In the genomic region with DNA sequence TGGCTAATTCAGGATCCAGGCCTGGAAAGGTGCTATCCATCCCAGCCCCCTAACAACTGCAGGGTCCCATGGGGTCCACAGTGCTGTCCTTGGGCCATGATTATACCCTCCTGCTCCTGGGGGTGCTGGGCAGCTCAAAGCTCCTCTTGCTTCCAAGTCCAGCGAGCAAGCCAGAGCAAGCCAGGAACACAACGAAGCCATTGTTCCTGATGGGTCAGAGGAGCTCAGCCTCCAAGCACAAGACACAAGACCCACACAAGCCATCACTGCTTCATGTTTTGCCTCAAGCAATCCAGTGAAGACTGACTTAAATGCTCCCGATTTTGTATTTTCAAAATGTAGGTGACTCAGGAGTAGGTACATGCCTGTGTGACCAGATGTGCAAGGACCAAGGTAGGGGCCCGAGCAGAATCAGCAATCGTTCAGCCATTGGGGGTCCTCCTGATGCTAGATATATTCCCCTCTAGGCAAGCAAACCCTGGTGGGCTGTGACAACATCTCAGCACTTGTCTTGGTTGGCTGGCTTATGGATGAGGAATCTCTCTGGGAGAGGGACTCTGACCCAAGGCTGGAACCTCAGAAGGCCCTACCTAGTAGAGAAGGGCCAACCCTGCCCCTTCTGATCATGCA, we compare ENCODE assay signal across 18 cellular contexts.
DNase-seq lines count a peak whose midpoint lies in the region; ATAC-seq and TF ChIP-seq lines count a peak whose summit lies in the region.
"Had no signal": no experiment of that assay in that cellular context is flagged by ENCODE, and none has a peak within 500 bp of the region (broad histone marks: within the 10 kb centered on the region; RNA-seq: fewer than 3 reads in every experiment).

No MANE protein-coding gene starts in this region.

- no peak for ATAC-seq in heart left ventricle
- ATAC-seq in Right ventricle myocardium superior (ENCODE audit: poor library complexity) = no peak
- ATAC-seq: activated CD4-positive, alpha-beta T cell treated with anti-CD3 and anti-CD28 coated beads for 36 hours had no signal

- intact Hi-C loops in heart left ventricle (cut with DNase I) (loop anchor here in 1 of 10 donors (10.0 kb wide), 1 partner anchor 67 kb away; no protein-coding TSS in a partner anchor), Right ventricle myocardium superior (cut with DNase I) (loop anchor here (5.0 kb wide), 1 partner anchor 69 kb away; no protein-coding TSS in a partner anchor)

- H3K27ac ChIP-seq in heart left ventricle = peak overlapping the region in 8 of 12 donors; percentile 11 to 64 (median 48)

- no peaks in the 10 kb centered on the region for H3K4me1 Mint-ChIP-seq in type B pancreatic cell (ENCODE audit: unreplicated experiment)
- H3K4me1 Mint-ChIP-seq: activated CD4-positive, alpha-beta T cell treated with anti-CD3 and anti-CD28 coated beads for 36 hours; activated naive CD4-positive, alpha-beta T cell treated with anti-CD3 and anti-CD28 coated beads, Interleukin-2, amount 50 U/mL, for 24 hours; brain; CD4-positive, CD25-positive, alpha-beta regulatory T cell had no signal

- no peak overlapping the region for H3K27ac Mint-ChIP-seq in type B pancreatic cell
- H3K27ac Mint-ChIP-seq: activated CD4-positive, alpha-beta T cell treated with anti-CD3 and anti-CD28 coated beads for 36 hours; activated naive CD4-positive, alpha-beta T cell treated with anti-CD3 and anti-CD28 coated beads, Interleukin-2, amount 50 U/mL, for 24 hours; brain; CD4-positive, CD25-positive, alpha-beta regulatory T cell had no signal

- H3K4me3 ChIP-seq in heart left ventricle = no peak overlapping the region
- H3K4me3 ChIP-seq: esophagus squamous epithelium, skin epidermis, upper lobe of left lung had no signal

- H3K36me3 ChIP-seq in heart left ventricle = peaks cover 0 to 56% (median 54%) of the 10 kb centered on the region in 9 donors

- H3K27me3 Mint-ChIP-seq in type B pancreatic cell = no peaks in the 10 kb centered on the region
- H3K27me3 Mint-ChIP-seq: activated naive CD4-positive, alpha-beta T cell treated with anti-CD3 and anti-CD28 coated beads, Interleukin-2, amount 50 U/mL, for 24 hours; brain had no signal

- H3K4me1 ChIP-seq in heart left ventricle = peaks cover 0 to 40% (median 7%) of the 10 kb centered on the region in 12 donors

- H3K27me3 ChIP-seq in heart left ventricle = no peaks in the 10 kb centered on the region
- H3K27me3 ChIP-seq: esophagus squamous epithelium, upper lobe of left lung had no signal

- TF ChIP-seq CTCF in heart left ventricle (IDR thresholded peaks at IDR 0.05) = no peak
- no peak for TF ChIP-seq CTCF in type B pancreatic cell (conservative IDR thresholded peaks at IDR 0.05)

- no peak for TF ChIP-seq POLR2A in heart left ventricle (IDR thresholded peaks at IDR 0.05)

- H3K9me3 ChIP-seq in heart left ventricle = no peaks in the 10 kb centered on the region
- H3K9me3 ChIP-seq: esophagus squamous epithelium, upper lobe of left lung had no signal

- DNase-seq in heart left ventricle (no peak), Right ventricle myocardium superior (no peak), epidermal melanocyte (ENCODE audit: insufficient read length, low spot score) (peak; percentile 76), occipital lobe (lab: John Stamatoyannopoulos, UW) (peak; percentile 21), type B pancreatic cell (ENCODE audit: extremely low spot score, unreplicated experiment) (peak; percentile 32), HT-29 (ENCODE audit: low spot score) (no peak), SK-N-DZ (ENCODE audit: low spot score) (no peak), NCI-H446 treated with DMSO at 0.1 percent for 48 hours (lab: John Stamatoyannopoulos, UW) (no peak)
- DNase-seq: activated CD4-positive, alpha-beta T cell treated with anti-CD3 and anti-CD28 coated beads for 36 hours; DMS79; esophagus squamous epithelium; HCEC 1CT; NCI-H1105; upper lobe of left lung had no signal

- peaks cover 11% of the 10 kb centered on the region for H3K36me3 Mint-ChIP-seq in type B pancreatic cell
- H3K36me3 Mint-ChIP-seq: activated naive CD4-positive, alpha-beta T cell treated with anti-CD3 and anti-CD28 coated beads, Interleukin-2, amount 50 U/mL, for 24 hours; brain; CD4-positive, CD25-positive, alpha-beta regulatory T cell had no signal

- WGBS in heart left ventricle, 4 donors = 89 to 91% (median 90%) methylated on average over 5 of the region's 5 CpGs

- peaks cover 4% of the 10 kb centered on the region for H3K9me3 Mint-ChIP-seq in type B pancreatic cell
- H3K9me3 Mint-ChIP-seq: activated naive CD4-positive, alpha-beta T cell treated with anti-CD3 and anti-CD28 coated beads, Interleukin-2, amount 50 U/mL, for 24 hours; CD4-positive, CD25-positive, alpha-beta regulatory T cell had no signal

- no peak overlapping the region for H3K4me3 Mint-ChIP-seq in type B pancreatic cell
- H3K4me3 Mint-ChIP-seq: activated CD4-positive, alpha-beta T cell treated with anti-CD3 and anti-CD28 coated beads for 36 hours; activated naive CD4-positive, alpha-beta T cell treated with anti-CD3 and anti-CD28 coated beads, Interleukin-2, amount 50 U/mL, for 24 hours; brain; CD4-positive, CD25-positive, alpha-beta regulatory T cell had no signal

Comparison
In these comparisons a context has a peak if more than half of its experiments do, and no peak if none do; other contexts are left out.
1. DNase-seq: peak in epidermal melanocyte (single experiment), occipital lobe (single experiment) and type B pancreatic cell (single experiment); none in heart left ventricle (0 of 5), Right ventricle myocardium superior (single experiment), HT-29 (single experiment), SK-N-DZ (single experiment) and NCI-H446 treated with DMSO at 0.1 percent for 48 hours (single experiment).